In the genomic region with DNA sequence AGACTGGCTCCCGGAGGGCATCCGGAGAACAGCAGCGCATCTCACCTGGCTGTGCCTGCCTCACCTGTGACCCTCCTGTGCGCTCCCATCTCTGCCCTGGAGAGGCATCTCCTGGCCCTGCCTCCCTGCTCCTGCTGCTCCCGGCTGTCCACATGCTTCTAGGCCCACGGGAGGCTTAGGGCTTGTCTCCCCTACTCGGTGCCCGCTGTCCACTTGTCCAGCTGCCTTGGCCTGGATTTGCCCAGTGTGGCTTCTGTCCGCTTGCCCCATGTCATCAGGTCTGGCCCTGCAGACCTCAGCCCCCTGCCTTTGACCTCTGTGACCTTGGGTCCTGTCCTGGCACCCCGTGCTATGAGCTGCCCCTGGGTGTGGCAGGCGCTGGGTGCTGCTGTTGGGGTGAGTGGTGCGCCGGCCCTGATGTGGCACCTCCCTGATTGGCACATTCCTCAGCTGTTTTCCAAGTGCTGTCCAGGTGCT, we compare ENCODE assay signal across 1 cellular context.
TF ChIP-seq lines count a peak whose summit lies in the region.

No MANE protein-coding gene starts in this region.

TF ChIP-seq in HEK293, 187 proteins besides CTCF, POLR2A, EP300 and RAD21:
- no peak for TF ChIP-seq ZNF692 (tag by site-specific recombination; IDR thresholded peaks at IDR 0.05)
- TF ChIP-seq BCL11A (tag by site-specific recombination; IDR thresholded peaks at IDR 0.05; ENCODE audit: low read depth) = 0 out of 2 replicates have a peak, but pooled peaks have one; percentile 21
